ENCODE assay signal across 8 cellular contexts in genomic region chr3:46692566-46692983, GRCh38. TPM values are rescaled to one million over a fixed set of nuclear protein-coding genes. Genes with fewer than 3 reads are reported as not detected.
DNase-seq lines count a peak whose midpoint lies in the region; ATAC-seq and TF ChIP-seq lines count a peak whose summit lies in the region.

No MANE protein-coding gene starts in this region.

- H3K27me3 ChIP-seq in heart left ventricle = no peaks in the 10 kb centered on the region
- no peaks in the 10 kb centered on the region for H3K27me3 ChIP-seq in mesendoderm (ENCODE audit: insufficient read depth, low read length, poor library complexity)
- no peaks in the 10 kb centered on the region for H3K27me3 ChIP-seq in uterus

- peak in 1 of 4 donors; percentile 0 for ATAC-seq in heart left ventricle
- no peak for ATAC-seq in GM18505 (IDR thresholded peaks at IDR 0.05; ENCODE audit: unreplicated experiment)

- H3K23ac ChIP-seq in mesendoderm (ENCODE audit: low read length) = no peak overlapping the region

- H3K36me3 ChIP-seq in heart left ventricle (peaks cover 0 to 20% (median 12%) of the 10 kb centered on the region in 9 donors), mesendoderm (ENCODE audit: control insufficient read depth, insufficient read depth, low read length) (no peaks in the 10 kb centered on the region), uterus (no peaks in the 10 kb centered on the region)

- H2BK5ac ChIP-seq in mesendoderm (ENCODE audit: low read length) = no peak overlapping the region

- H3K56ac ChIP-seq in mesendoderm (ENCODE audit: low read length) = peak overlapping the region; percentile 92

- H3K4me3 ChIP-seq in heart left ventricle (peak overlapping the region; percentile 57 to 95 (median 82)), mesendoderm (ENCODE audit: low read length) (no peak overlapping the region), uterus (peak overlapping the region; percentile 53 to 55)

- H2AK5ac ChIP-seq in mesendoderm (ENCODE audit: low read length) = no peak overlapping the region

- H3K4ac ChIP-seq in mesendoderm (ENCODE audit: low read depth, low read length) = no peak overlapping the region

- H2BK15ac ChIP-seq in mesendoderm (replicated peaks; ENCODE audit: low read depth) = no peak overlapping the region

- intact Hi-C loops in heart left ventricle (cut with DNase I) (no loop called here), cardiac septum (cut with DNase I) (loop anchor here (5.0 kb wide), 1 partner anchor 170 kb away; the partner anchor contains the start of gene MYL3), uterus (cut with DNase I; ENCODE audit: low total_unique reads) (no loop called here)

- no peak overlapping the region for H4K5ac ChIP-seq in mesendoderm (ENCODE audit: low read length)

- TF ChIP-seq CTCF in heart left ventricle (IDR thresholded peaks at IDR 0.05) (no peak), uterus (IDR thresholded peaks at IDR 0.05) (no peak)

- 30 to 62% (median 46%) methylated on average over 3 to 10 of the region's 10 CpGs for WGBS in heart left ventricle, 4 donors
- no CpG with 5 or more reads among the region's 10 CpGs for WGBS in mesendoderm (ENCODE audit: extremely low coverage, insufficient coverage, low lambda C conversion rate)

- H3K4me1 ChIP-seq in heart left ventricle = peaks cover 29 to 88% (median 73%) of the 10 kb centered on the region in 12 donors
- peaks cover 3% of the 10 kb centered on the region for H3K4me1 ChIP-seq in mesendoderm (ENCODE audit: control insufficient read depth, low read depth, low read length)
- peaks cover 0 to 11% of the 10 kb centered on the region in 2 donors for H3K4me1 ChIP-seq in uterus

- DNase-seq in heart left ventricle (peak in 1 of 5 donors; percentile 67), cardiac septum (ENCODE audit: low spot score) (no peak), T47D (ENCODE audit: low read depth in 1 of 2, low spot score in 1 of 2) (peak; percentile 36 to 77), mesendoderm (peak; percentile 71), uterus (no peak), medulla oblongata (ENCODE audit: extremely low spot score) (no peak), NCI-H1436 (lab: John Stamatoyannopoulos, UW) (no peak)

- no peak overlapping the region for H4K8ac ChIP-seq in mesendoderm (ENCODE audit: low read depth, low read length)

- in situ Hi-C loops in T47D (cut with HindIII; ENCODE audit: low pct_unique_long_range_greater_than_20kb, low sequenced_read_pairs) = no loop called here

- H3K27ac ChIP-seq in heart left ventricle (peak overlapping the region; percentile 85 to 98 (median 94)), mesendoderm (ENCODE audit: low read depth, low read length) (no peak overlapping the region), uterus (peak overlapping the region; percentile 52 to 70)

- no peak overlapping the region for H3K18ac ChIP-seq in mesendoderm (ENCODE audit: low read length)

- H2BK120ac ChIP-seq in mesendoderm (ENCODE audit: low read depth, low read length) = no peak overlapping the region

- no peaks in the 10 kb centered on the region for H3K79me2 ChIP-seq in mesendoderm (ENCODE audit: control insufficient read depth, insufficient read depth, low read length)

- H3K4me2 ChIP-seq in mesendoderm (ENCODE audit: low read length) = peak overlapping the region; percentile 62

- peak overlapping the region; percentile 62 for H3K9ac ChIP-seq in mesendoderm (ENCODE audit: low read length)

- no peak for TF ChIP-seq POLR2A in heart left ventricle (IDR thresholded peaks at IDR 0.05)
- TF ChIP-seq POLR2A in uterus (IDR thresholded peaks at IDR 0.05) = no peak
- no peak for TF ChIP-seq POLR2A in GM18505 (IDR thresholded peaks at IDR 0.05; ENCODE audit: borderline replicate concordance, extremely low read depth, insufficient read depth, insufficient read length)

- H3K9me3 ChIP-seq in heart left ventricle = no peaks in the 10 kb centered on the region
- no peaks in the 10 kb centered on the region for H3K9me3 ChIP-seq in uterus

- no peaks in the 10 kb centered on the region for H3K79me1 ChIP-seq in mesendoderm (ENCODE audit: low read length)

RNA-seq across cellular contexts. Expression of gene ALS2CL, which starts 0.9 kb away (rescaled TPM):
- total RNA-seq in heart left ventricle (10 to 100 TPM; 11.8 to 40.7 (median 25.4) TPM), cardiac septum (32.5 TPM), uterus (10 to 100 TPM; 15.7 to 75.3 (median 31.5) TPM)
- 10 to 100 TPM; 12.4 to 37.1 TPM for polyA plus RNA-seq in heart left ventricle
- polyA plus RNA-seq in mesendoderm (2013, experiment 1 of 2) = 1.8 TPM
- 1.9 TPM for polyA plus RNA-seq in mesendoderm (2013, experiment 2 of 2)

RNA-seq across cellular contexts. Expression of gene TMIE, which starts 8.6 kb away (rescaled TPM):
- total RNA-seq in heart left ventricle (under 1 TPM in 8 of 9 donors, not detected in 1; 0.47 to 0.95 (median 0.61) TPM), cardiac septum (0.51 TPM), uterus (1 to 10 TPM in 2 of 4 donors, under 1 TPM in 1, not detected in 1; 0.41 to 2.1 (median 1.6) TPM)
- polyA plus RNA-seq in heart left ventricle = under 1 TPM; 0.46 to 0.69 TPM
- 0.27 TPM for polyA plus RNA-seq in mesendoderm (2013, experiment 1 of 2)
- 0.34 TPM for polyA plus RNA-seq in mesendoderm (2013, experiment 2 of 2)

RNA-seq across cellular contexts. Expression of gene PRSS50, which starts 25.1 kb away (rescaled TPM):
- total RNA-seq in heart left ventricle = under 1 TPM in 7 of 9 donors, not detected in 2; 0.23 to 0.65 (median 0.35) TPM
- under 1 TPM; 0.06 to 0.46 TPM for polyA plus RNA-seq in heart left ventricle
- total RNA-seq in cardiac septum = 0.78 TPM
- polyA plus RNA-seq in mesendoderm (2013, experiment 1 of 2) = 0.06 TPM
- 0.17 TPM for polyA plus RNA-seq in mesendoderm (2013, experiment 2 of 2)
- under 1 TPM in 2 of 4 donors, not detected in 2; 0.21 to 0.55 TPM for total RNA-seq in uterus

Comparison
In these comparisons a context has a peak if more than half of its experiments do, and no peak if none do; other contexts are left out.
1. DNase-seq: peak in T47D (2 of 2) and mesendoderm (single experiment); none in cardiac septum (single experiment), uterus (0 of 2), medulla oblongata (single experiment) and NCI-H1436 (single experiment).